8 cellular contexts compared by ENCODE assay signal in the genomic region with DNA sequence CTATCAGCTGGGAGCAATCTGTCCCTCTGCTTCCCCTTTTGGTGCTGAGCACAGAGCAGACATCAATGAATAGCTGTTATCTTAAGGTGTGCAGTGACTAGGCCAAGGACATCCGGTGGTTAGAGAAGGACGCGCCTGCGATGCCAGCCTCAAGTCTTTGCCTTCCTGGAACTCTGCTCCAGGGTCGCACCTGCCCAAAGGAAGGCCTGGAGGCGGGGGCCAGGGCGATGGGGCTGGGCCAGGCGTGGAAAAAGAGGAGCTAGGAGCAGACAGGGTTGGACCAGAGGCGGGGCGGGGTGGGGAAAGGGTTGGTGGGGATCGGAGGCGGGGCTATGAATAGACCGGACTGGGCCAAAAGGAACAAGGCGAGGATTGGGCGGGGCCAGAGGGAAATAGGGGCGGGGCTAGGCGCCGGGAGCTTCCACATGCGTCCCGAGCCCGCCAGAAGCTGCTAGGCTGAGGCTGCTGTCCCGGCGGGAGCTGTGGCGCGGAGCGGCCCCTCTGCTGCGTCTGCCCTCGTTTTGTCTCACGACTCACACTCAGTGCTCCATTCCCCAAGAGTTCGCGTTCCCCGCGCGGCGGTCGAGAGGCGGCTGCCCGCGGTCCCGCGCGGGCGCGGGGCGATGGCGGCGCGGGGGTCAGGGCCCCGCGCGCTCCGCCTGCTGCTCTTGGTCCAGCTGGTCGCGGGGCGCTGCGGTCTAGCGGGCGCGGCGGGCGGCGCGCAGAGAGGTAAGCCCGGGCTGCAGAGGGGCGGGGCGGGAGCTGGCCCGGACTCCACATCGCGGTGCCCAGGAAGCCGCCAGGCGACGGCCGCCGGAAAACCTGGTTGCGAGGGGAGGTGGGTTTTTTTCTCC. TPM values are rescaled to one million over a fixed set of nuclear protein-coding genes. Genes with fewer than 3 reads are reported as not detected.
DNase-seq lines count a peak whose midpoint lies in the region; ATAC-seq lines count a peak whose summit lies in the region.

A gene (plus strand): TSS at position 424 of the 854 bp plus-strand sequence. CDS start 200 bp downstream, at position 624.

- peak; percentile 85 for ATAC-seq in HG02678 (IDR thresholded peaks at IDR 0.05; ENCODE audit: unreplicated experiment)
- ATAC-seq in T-cell (replicated peaks in 1 of 4) = peak; percentile 71 to 81 (median 72)

- peak within 1 kb of the TSS; percentile 94 for H3K4me3 ChIP-seq in GM08714 (ENCODE audit: low read length)
- peak within 1 kb of the TSS; percentile 97 for H3K4me3 ChIP-seq in skeletal muscle satellite cell (ENCODE audit: low read length)

- DNase-seq in NCI-H1436 (lab: John Stamatoyannopoulos, UW) (peak; percentile 92), T-cell (peak in 27 of 34 experiments; percentile 4 to 63 (median 29)), amniotic epithelial cell (ENCODE audit: low read depth) (peak; percentile 69), hepatic stellate cell (ENCODE audit: low spot score) (peak; percentile 52), globus pallidus (ENCODE audit: low spot score) (no peak)

- CTCF ChIA-PET in T-cell (lab: Charles Lee) = interaction anchor here in 1 of 2 donors (1.7 kb wide), 1 partner anchor 24 kb away, joined by 11 read pairs; a partner anchor contains a TSS

- H3K27me3 Mint-ChIP-seq in T-cell = peaks cover 19 to 25% of the 10 kb centered on the region in 2 donors

- H3K9ac ChIP-seq in skeletal muscle satellite cell (ENCODE audit: low read depth, low read length) = peak within 1 kb of the TSS; percentile 79

- no peaks in the 10 kb centered on the region for H3K9me3 Mint-ChIP-seq in T-cell

- peak within 1 kb of the TSS; percentile 81 to 91 (median 84) for H3K4me3 Mint-ChIP-seq in T-cell

- H3K4me1 ChIP-seq in skeletal muscle satellite cell (ENCODE audit: control insufficient read depth, insufficient read depth, low read length) = peaks cover 8% of the 10 kb centered on the region

- no peaks in the 10 kb centered on the region for H3K36me3 ChIP-seq in skeletal muscle satellite cell (ENCODE audit: insufficient read depth, low read length)

- H3K27ac Mint-ChIP-seq in T-cell = peak within 1 kb of the TSS in 1 of 2 donors; percentile 3

- no peaks in the 10 kb centered on the region for H3K36me3 Mint-ChIP-seq in T-cell

- H3K27me3 ChIP-seq in skeletal muscle satellite cell (ENCODE audit: control insufficient read depth, insufficient read depth, low read length) = peaks cover 7% of the 10 kb centered on the region

- no peaks in the 10 kb centered on the region for H3K9me3 ChIP-seq in skeletal muscle satellite cell (replicated peaks; ENCODE audit: low read length)

- H3K4me2 ChIP-seq in skeletal muscle satellite cell (ENCODE audit: low read length) = peak within 1 kb of the TSS; percentile 99

- POLR2A ChIA-PET in T-cell (lab: Charles Lee) = interaction anchor here (0.5 to 1.0 kb wide), 4 partner anchors 25 to 410 kb away, joined by 3 to 5 read pairs (median 4); a partner anchor contains a TSS

- H3K4me1 Mint-ChIP-seq in T-cell = peaks cover 19 to 20% (median 20%) of the 10 kb centered on the region in 3 donors

RNA-seq across cellular contexts. Expression of the gene that starts here (rescaled TPM):
- 1 to 10 TPM in 1 of 5 donors, under 1 TPM in 4; 0.37 to 1.1 (median 0.57) TPM for total RNA-seq in T-cell
- 2.4 and 5.8 TPM in 2 replicates for total RNA-seq in skeletal muscle satellite cell (2012; rRNA removed)
